22 cellular contexts compared by ENCODE assay signal in the genomic region with DNA sequence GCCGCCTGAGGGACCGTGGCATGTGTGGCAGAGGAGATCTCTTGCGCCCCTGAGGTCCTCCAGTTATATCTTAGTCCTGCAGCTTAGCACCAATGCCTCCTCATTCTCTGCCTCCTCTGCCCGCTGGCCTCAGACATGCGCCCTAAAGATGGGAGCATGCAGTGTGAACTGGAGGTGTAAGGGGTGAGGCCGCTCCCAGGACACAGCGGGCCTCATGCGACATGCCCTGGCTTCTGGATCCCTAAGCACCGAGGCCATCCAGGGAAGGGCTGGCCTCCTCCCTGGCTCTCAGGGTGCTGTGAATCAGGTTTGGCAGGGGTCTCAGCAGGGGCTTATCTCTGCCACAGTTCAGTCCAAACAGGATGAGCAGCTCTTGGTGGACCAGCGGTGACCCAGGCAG.
"Had no signal": no experiment of that assay in that cellular context is flagged by ENCODE, and none has a peak within 500 bp of the region (broad histone marks: within the 10 kb centered on the region; RNA-seq: fewer than 3 reads in every experiment).

No MANE protein-coding gene starts in this region.

- ATAC-seq: activated CD4-positive, alpha-beta T cell treated with anti-CD3 and anti-CD28 coated beads for 36 hours; activated CD8-positive, alpha-beta memory T cell treated with anti-CD3 and anti-CD28 coated beads, Interleukin-2, amount 10 ng/mL, durations not matched to agents 7 days and 5 days; activated CD8-positive, alpha-beta T cell treated with anti-CD3 and anti-CD28 coated beads, Interleukin-2, amount 10 ng/mL, durations not matched to agents 7 days and 5 days; activated naive CD4-positive, alpha-beta T cell treated with anti-CD3 and anti-CD28 coated beads, Interleukin-2, amount 50 U/mL, for 72 hours; gastrocnemius medialis; left cardiac atrium; naive thymus-derived CD4-positive, alpha-beta T cell; psoas muscle had no signal

- H3K27ac ChIP-seq: breast epithelium, gastrocnemius medialis, parathyroid adenoma, psoas muscle had no signal

- H3K4me1 ChIP-seq: breast epithelium, gastrocnemius medialis, parathyroid adenoma, psoas muscle had no signal

- H3K9ac ChIP-seq: parathyroid adenoma had no signal

- H3K36me3 ChIP-seq: breast epithelium, gastrocnemius medialis, spleen, thoracic aorta had no signal

- DNase-seq: activated CD4-positive, alpha-beta T cell treated with anti-CD3 and anti-CD28 coated beads for 36 hours; activated CD4-positive, CD25-positive, alpha-beta regulatory T cell; activated CD8-positive, alpha-beta memory T cell treated with anti-CD3 and anti-CD28 coated beads, Interleukin-2, amount 10 ng/mL, durations not matched to agents 7 days and 5 days; activated CD8-positive, alpha-beta T cell treated with anti-CD3 and anti-CD28 coated beads, Interleukin-2, amount 10 ng/mL, durations not matched to agents 7 days and 5 days; activated T-cell treated with anti-CD3 and anti-CD28 coated beads, Interleukin-2, amount 50 U/mL, for 48 hours; effector memory CD4-positive, alpha-beta T cell; gastrocnemius medialis; hippocampal formation; left cardiac atrium; mammary epithelial cell; naive thymus-derived CD4-positive, alpha-beta T cell; occipital lobe; psoas muscle; spleen; stimulated activated naive CD8-positive, alpha-beta T cell treated with anti-CD3 and anti-CD28 coated beads, Interleukin-15, Interleukin-2, amounts not matched to agents 100 U/mL and 50 U/mL, for 24 hours had no signal

- H3K4me3 ChIP-seq: breast epithelium, gastrocnemius medialis, psoas muscle, right atrium auricular region, spleen, thoracic aorta had no signal

- FAIRE-seq: colon, keratinocyte had no signal

- H3K27me3 ChIP-seq: breast epithelium, gastrocnemius medialis, right atrium auricular region, spleen had no signal

- H3K9me3 ChIP-seq: breast epithelium, gastrocnemius medialis, psoas muscle, right atrium auricular region, spleen, thoracic aorta had no signal

- H2AFZ ChIP-seq: parathyroid adenoma had no signal

- H3K79me2 ChIP-seq: parathyroid adenoma had no signal
